10 cellular contexts compared by ENCODE assay signal in the genomic region with DNA sequence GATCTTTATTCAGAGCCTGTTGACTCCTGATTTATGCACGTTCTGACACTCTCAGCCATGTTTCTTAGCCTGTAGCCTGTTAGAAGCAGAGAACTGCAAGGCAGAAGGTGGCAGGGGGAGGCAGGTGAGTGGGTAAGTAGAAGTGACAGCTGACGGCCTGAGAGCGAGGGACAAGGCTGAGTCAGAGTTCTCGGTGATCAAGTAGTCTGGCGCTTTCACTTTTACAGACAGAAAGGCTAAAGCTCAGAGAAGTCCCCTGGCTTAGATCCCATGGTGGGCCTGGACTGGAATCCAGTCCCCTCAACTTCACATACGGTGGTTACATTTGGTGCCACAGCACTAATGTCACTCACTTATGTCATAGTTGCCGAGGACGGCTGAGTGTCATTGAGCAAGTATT.
A peak's percentile ranks its signal among the peaks of the same experiment; 100 is the strongest.
DNase-seq lines count a peak whose midpoint lies in the region.
"Had no signal": no experiment of that assay in that cellular context is flagged by ENCODE, and none has a peak within 500 bp of the region (broad histone marks: within the 10 kb centered on the region; RNA-seq: fewer than 3 reads in every experiment).

No MANE protein-coding gene starts in this region.

- H3K27ac ChIP-seq in skeletal muscle tissue (ENCODE audit: low read depth, low read length) (peak overlapping the region; percentile 92), Karpas-422 (ENCODE audit: low read length) (no peak overlapping the region)

- H3K36me3 ChIP-seq in skeletal muscle tissue (ENCODE audit: control insufficient read depth in 3 of 3, insufficient read depth in 3 of 3, low read length in 3 of 3) (peaks cover under 1 to 6% (median 3%) of the 10 kb centered on the region in 3 donors), Karpas-422 (ENCODE audit: insufficient read depth, low read length) (no peaks in the 10 kb centered on the region)

- no peak overlapping the region for H2AFZ ChIP-seq in Karpas-422 (ENCODE audit: low read length)

- no peaks in the 10 kb centered on the region for H3K27me3 ChIP-seq in skeletal muscle tissue (ENCODE audit: control insufficient read depth in 3 of 3, insufficient read depth in 3 of 3, low read length in 3 of 3)
- no peaks in the 10 kb centered on the region for H3K27me3 ChIP-seq in Karpas-422 (ENCODE audit: low read length)

- H3K9ac ChIP-seq in skeletal muscle tissue (ENCODE audit: low read depth in 1 of 3, low read length in 3 of 3) (peak overlapping the region; percentile 36 to 68 (median 43)), Karpas-422 (ENCODE audit: low read length) (no peak overlapping the region)

- H3K9me2 ChIP-seq in Karpas-422 (replicated peaks; ENCODE audit: insufficient read depth, low read length): no peaks in the 10 kb centered on the region

- H3K4me1 ChIP-seq in skeletal muscle tissue (ENCODE audit: control insufficient read depth in 3 of 3, insufficient read depth in 3 of 3, low read length in 3 of 3) (peaks cover 24 to 53% (median 46%) of the 10 kb centered on the region in 3 donors), Karpas-422 (ENCODE audit: low read length) (peaks cover 3% of the 10 kb centered on the region; the same call in 1 of the 2 replicates)

- peak; percentile 35 for DNase-seq in ELR (ENCODE audit: low read depth)
- DNase-seq in amniotic stem cell (lab: John Stamatoyannopoulos, UW): peak; percentile 28
- DNase-seq in islet precursor cell: peak; percentile 83
- no peak for DNase-seq in activated CD4-positive, CD25-positive, alpha-beta regulatory T cell treated with anti-CD3 and anti-CD28 coated beads, Interleukin-2, amount 50 U/mL, for 72 hours
- DNase-seq in Karpas-422: no peak
- no peak for DNase-seq in MV-4-11 (lab: John Stamatoyannopoulos, UW)
- DNase-seq in occipital lobe (lab: John Stamatoyannopoulos, UW): no peak
- DNase-seq: immature natural killer cell, NCI-H774 had no signal

- H3K4me3 ChIP-seq in skeletal muscle tissue (ENCODE audit: low read length in 3 of 3) (peak overlapping the region; percentile 52 to 64 (median 53)), Karpas-422 (ENCODE audit: low read length) (no peak overlapping the region)

- H3K4me2 ChIP-seq in Karpas-422 (ENCODE audit: low read depth, low read length, poor library complexity, severe bottlenecking): no peak overlapping the region

- H4K20me1 ChIP-seq in Karpas-422 (ENCODE audit: insufficient read depth, low read depth, low read length): no peaks in the 10 kb centered on the region

- H3K79me2 ChIP-seq in Karpas-422 (ENCODE audit: low read length): no peaks in the 10 kb centered on the region

- H3K9me3 ChIP-seq in skeletal muscle tissue (ENCODE audit: control insufficient read depth in 3 of 3, low read length in 3 of 3): no peaks in the 10 kb centered on the region
- H3K9me3 ChIP-seq in Karpas-422 (ENCODE audit: low read length): no peaks in the 10 kb centered on the region

Comparison
In these comparisons a context has a peak if more than half of its experiments do, and no peak if none do; other contexts are left out.
1. DNase-seq: peak in ELR (single experiment), amniotic stem cell (single experiment) and islet precursor cell (single experiment); none in activated CD4-positive, CD25-positive, alpha-beta regulatory T cell treated with anti-CD3 and anti-CD28 coated beads, Interleukin-2, amount 50 U/mL, for 72 hours (single experiment), Karpas-422 (single experiment), MV-4-11 (single experiment) and occipital lobe (single experiment).